26 cellular contexts compared by ENCODE assay signal in the genomic region with DNA sequence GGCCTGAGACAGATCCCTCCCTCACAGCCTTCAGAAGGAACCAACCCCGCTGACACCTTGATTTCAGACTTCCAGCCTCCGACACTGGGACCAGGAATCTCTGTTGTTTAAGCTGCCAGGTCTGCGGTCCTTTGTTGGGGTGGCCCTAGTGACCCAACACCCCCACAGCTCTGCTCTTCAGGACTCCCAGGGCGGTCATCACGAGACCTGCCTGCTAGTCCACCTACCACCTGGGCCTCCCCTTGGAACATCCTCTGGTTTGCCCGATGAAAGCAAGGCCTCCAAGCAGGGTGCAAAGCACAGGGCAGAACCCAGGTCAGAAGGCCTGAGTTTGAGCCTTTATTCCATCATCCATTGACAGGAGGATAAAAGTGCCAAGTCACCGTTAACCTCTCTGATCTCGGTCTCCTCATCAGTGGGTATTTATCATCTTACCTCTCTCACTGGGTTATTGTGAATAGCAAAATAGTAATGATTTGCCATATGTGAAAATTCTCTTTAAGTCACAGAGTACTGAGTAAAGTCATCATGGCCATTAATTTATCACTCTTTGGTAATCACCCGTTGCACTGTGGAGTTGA. TPM values are rescaled to one million over a fixed set of nuclear protein-coding genes. Genes with fewer than 3 reads are reported as not detected.
DNase-seq lines count a peak whose midpoint lies in the region; ATAC-seq, FAIRE-seq and TF ChIP-seq lines count a peak whose summit lies in the region.
"Had no signal": no experiment of that assay in that cellular context is flagged by ENCODE, and none has a peak within 500 bp of the region (broad histone marks: within the 10 kb centered on the region; RNA-seq: fewer than 3 reads in every experiment).

No MANE protein-coding gene starts in this region.

- H3K27ac ChIP-seq in HepG2 (ENCODE audit: extremely low read length, insufficient read depth, low read length): no peak overlapping the region
- no peak overlapping the region for H3K27ac ChIP-seq in right lobe of liver
- H3K27ac ChIP-seq in mesendoderm (ENCODE audit: low read depth, low read length): no peak overlapping the region
- H3K27ac ChIP-seq in spleen: no peak overlapping the region
- H3K27ac ChIP-seq: 22Rv1; BLaER1 treated with 17β-estradiol and CSF1 and Interleukin-3, amounts not matched to agents 10 nM and 100 nM; GM23248 had no signal

- H3K4me1 ChIP-seq in HepG2 (ENCODE audit: insufficient read depth, low read length) (no peaks in the 10 kb centered on the region), right lobe of liver (no peaks in the 10 kb centered on the region), mesendoderm (ENCODE audit: control insufficient read depth, low read depth, low read length) (peaks cover 2% of the 10 kb centered on the region), spleen (no peaks in the 10 kb centered on the region)
- H3K4me1 ChIP-seq: BE2C; BLaER1 treated with 17β-estradiol and CSF1 and Interleukin-3, amounts not matched to agents 10 nM and 100 nM had no signal

- no peak overlapping the region for H2BK120ac ChIP-seq in mesendoderm (ENCODE audit: low read depth, low read length)

- no peak for DNase-seq in HepG2 (ENCODE audit: low spot score)
- DNase-seq in right lobe of liver: no peak
- DNase-seq in mesendoderm: no peak
- DNase-seq in spleen: peak; percentile 28
- no peak for DNase-seq in HCEC 1CT
- DNase-seq in pons (ENCODE audit: low spot score): no peak
- DNase-seq: ACHN; AML-193; BE2C; CD4-positive, alpha-beta T cell; CD8-positive, alpha-beta memory T cell; DMS 273 treated with DMSO at 0.1 percent for 48 hours; DMS79; EL; GDM1; GM23248; H7 had no signal

- intact Hi-C loops in HepG2 (cut with micrococcal nuclease; ENCODE audit: unreplicated experiment): no loop called here
- intact Hi-C loops in right lobe of liver (cut with DNase I): no loop called here
- intact Hi-C loops in spleen (cut with DNase I; ENCODE audit: low total_unique reads): no loop called here

- H3K4me3 ChIP-seq in HepG2 (replicated peaks in 1 of 3; ENCODE audit: insufficient read depth in 1 of 3, low read depth in 2 of 3, low read length in 3 of 3): no peak overlapping the region
- no peak overlapping the region for H3K4me3 ChIP-seq in right lobe of liver
- H3K4me3 ChIP-seq in mesendoderm (ENCODE audit: low read length): no peak overlapping the region
- H3K4me3 ChIP-seq in spleen: no peak overlapping the region
- H3K4me3 ChIP-seq: BLaER1 treated with 17β-estradiol and CSF1 and Interleukin-3, amounts not matched to agents 10 nM and 100 nM; GM12878; GM23248 had no signal

- no peak overlapping the region for H4K8ac ChIP-seq in mesendoderm (ENCODE audit: low read depth, low read length)

- no peaks in the 10 kb centered on the region for H4K20me1 ChIP-seq in HepG2 (ENCODE audit: insufficient read depth, low read length)

- TF ChIP-seq CTCF in HepG2 (CRISPR knock-in tag; IDR thresholded peaks at IDR 0.05) (no peak), right lobe of liver (IDR thresholded peaks at IDR 0.05) (no peak), spleen (IDR thresholded peaks at IDR 0.05 in 8 of 11, conservative IDR thresholded peaks at IDR 0.05 in 3 of 11) (no peak)

- H3K36me3 ChIP-seq in HepG2 (replicated peaks in 1 of 2; ENCODE audit: control insufficient read depth in 1 of 2, insufficient read depth in 2 of 2, low read length in 2 of 2) (no peaks in the 10 kb centered on the region), right lobe of liver (no peaks in the 10 kb centered on the region), mesendoderm (ENCODE audit: control insufficient read depth, insufficient read depth, low read length) (no peaks in the 10 kb centered on the region), spleen (no peaks in the 10 kb centered on the region)
- H3K36me3 ChIP-seq: BE2C; BLaER1 treated with 17β-estradiol and CSF1 and Interleukin-3, amounts not matched to agents 10 nM and 100 nM had no signal

- POLR2A ChIA-PET in HepG2 (lab: Yijun Ruan, JAX): no interaction called here

- H3K9me3 ChIP-seq in HepG2 (ENCODE audit: low read length) (no peaks in the 10 kb centered on the region), right lobe of liver (no peaks in the 10 kb centered on the region), spleen (no peaks in the 10 kb centered on the region)
- H3K9me3 ChIP-seq: BE2C; BLaER1 treated with 17β-estradiol and CSF1 and Interleukin-3, amounts not matched to agents 10 nM and 100 nM had no signal

- no peak for FAIRE-seq in HepG2 (lab: Jason Lieb, UNC)
- FAIRE-seq: A204.1, D721Med, GM12878, GM19239, H1 had no signal

- CTCF ChIA-PET in HepG2 (lab: Yijun Ruan, JAX; ENCODE audit: low intra/inter-chr PET ratio, low total read pairs): no interaction called here

- H3K23ac ChIP-seq in mesendoderm (ENCODE audit: low read length): no peak overlapping the region

- peaks cover 6 to 50% of the 10 kb centered on the region in 2 experiments; a peak in 4 of 5 replicates for H3K27me3 ChIP-seq in HepG2 (ENCODE audit: control insufficient read depth in 1 of 2, insufficient read depth in 2 of 2, low read length in 2 of 2)
- H3K27me3 ChIP-seq in right lobe of liver: no peaks in the 10 kb centered on the region
- H3K27me3 ChIP-seq in mesendoderm (ENCODE audit: insufficient read depth, low read length, poor library complexity): no peaks in the 10 kb centered on the region
- peaks cover 0 to 7% (median 0%) of the 10 kb centered on the region in 7 donors for H3K27me3 ChIP-seq in spleen (replicated peaks in 1 of 7)

- H3K18ac ChIP-seq in mesendoderm (ENCODE audit: low read length): no peak overlapping the region

- no peak overlapping the region for H3K9ac ChIP-seq in HepG2 (ENCODE audit: insufficient read depth, low read depth, low read length)
- no peak overlapping the region for H3K9ac ChIP-seq in mesendoderm (ENCODE audit: low read length)
- H3K9ac ChIP-seq: BLaER1 treated with 17β-estradiol and CSF1 and Interleukin-3, amounts not matched to agents 10 nM and 100 nM; GM23248 had no signal

- H2BK5ac ChIP-seq in mesendoderm (ENCODE audit: low read length): no peak overlapping the region

- BruUV-seq in HepG2 (replicated peaks; lab: Mats Ljungman, UMichigan): no TSS peak

- no peak overlapping the region for H2BK15ac ChIP-seq in mesendoderm (replicated peaks; ENCODE audit: low read depth)

- ATAC-seq in HepG2 (no peak), right lobe of liver (no peak)
- ATAC-seq: GM12878, HCT116 had no signal

- TF ChIP-seq EP300 in HepG2 (IDR thresholded peaks at IDR 0.05; ENCODE audit: low read depth in 2 of 2, low read length in 2 of 2): no peak
- no peak for TF ChIP-seq EP300 in HepG2 (CRISPR knock-in tag; IDR thresholded peaks at IDR 0.05; ENCODE audit: borderline replicate concordance)

- H3K4ac ChIP-seq in mesendoderm (ENCODE audit: low read depth, low read length): no peak overlapping the region

- no peak for TF ChIP-seq RAD21 in HepG2 (CRISPR knock-in tag; IDR thresholded peaks at IDR 0.05)

- H3K4me2 ChIP-seq in HepG2 (ENCODE audit: low read depth, low read length) (no peak overlapping the region), mesendoderm (ENCODE audit: low read length) (no peak overlapping the region)
- H3K4me2 ChIP-seq: BLaER1 treated with 17β-estradiol and CSF1 and Interleukin-3, amounts not matched to agents 10 nM and 100 nM had no signal

- in situ Hi-C loops in HepG2 (cut with HindIII; ENCODE audit: extremely low pct_ligation_motif_present, low pct_unique_long_range_greater_than_20kb): no loop called here

- no peak overlapping the region for H2AFZ ChIP-seq in HepG2 (ENCODE audit: low read length)
- H2AFZ ChIP-seq: GM23248 had no signal

- 54% methylated on average over 3 of the region's 9 CpGs for WGBS in HepG2 (ENCODE audit: low lambda C conversion rate)
- WGBS in right lobe of liver (ENCODE audit: insufficient coverage, low coverage, low lambda C conversion rate, missing lambda C conversion rate): 86% methylated on average over 3 of the region's 9 CpGs
- no CpG with 5 or more reads among the region's 9 CpGs for WGBS in mesendoderm (ENCODE audit: extremely low coverage, insufficient coverage, low lambda C conversion rate)
- whole genome bisulfite sequencing in spleen, 5 donors: 80 to 92% (median 89%) methylated on average over 9 of the region's 9 CpGs

- no peak for TF ChIP-seq POLR2A in HepG2 (IDR thresholded peaks at IDR 0.05; ENCODE audit: insufficient read depth in 1 of 2, low read depth in 2 of 2, low read length in 2 of 2)
- no peak for TF ChIP-seq POLR2A in right lobe of liver (IDR thresholded peaks at IDR 0.05)
- TF ChIP-seq POLR2A in spleen (IDR thresholded peaks at IDR 0.05): no peak

- H3K56ac ChIP-seq in mesendoderm (ENCODE audit: low read length): peak overlapping the region; percentile 7

- H3K79me2 ChIP-seq in HepG2 (ENCODE audit: insufficient read depth, low read length): no peaks in the 10 kb centered on the region
- no peaks in the 10 kb centered on the region for H3K79me2 ChIP-seq in mesendoderm (ENCODE audit: control insufficient read depth, insufficient read depth, low read length)

- H4K5ac ChIP-seq in mesendoderm (ENCODE audit: low read length): no peak overlapping the region

- no peak overlapping the region for H2AK5ac ChIP-seq in mesendoderm (ENCODE audit: low read length)

- no peaks in the 10 kb centered on the region for H3K79me1 ChIP-seq in mesendoderm (ENCODE audit: low read length)

RNA-seq across cellular contexts. Expression of a gene that starts 16.9 kb away (rescaled TPM):
- total RNA-seq in HepG2 (2016; rRNA removed; fragmentation: Illumina TruSeq; extraction: Trizol) (0.53 and 0.62 TPM in 2 replicates), right lobe of liver (1 to 10 TPM; 2.4 to 7.3 (median 2.7) TPM), spleen (10 to 100 TPM; 12.0 to 40.2 (median 18.1) TPM)
- 0.79 and 1.2 TPM in 2 replicates for total RNA-seq in HepG2 (2016; cell fraction: cytosol; rRNA removed; fragmentation: Illumina TruSeq; extraction: Trizol; ENCODE audit: low read depth)
- 0.24 and 0.84 TPM in 2 replicates for total RNA-seq in HepG2 (2016; cell fraction: insoluble cytoplasmic fraction; rRNA removed; fragmentation: Illumina TruSeq; extraction: Trizol)
- total RNA-seq in HepG2 (2016; cell fraction: membrane; rRNA removed; fragmentation: Illumina TruSeq; extraction: Trizol): 0.86 and 1.2 TPM in 2 replicates
- total RNA-seq in HepG2 (2016; cell fraction: nucleus; rRNA removed; fragmentation: Illumina TruSeq; extraction: Trizol): 0.62 and 1.0 TPM in 2 replicates
- polyA plus RNA-seq in HepG2 (2011; rRNA removed) (0.20 and 0.44 TPM in 2 replicates), spleen (10 to 100 TPM in 2 of 3 donors, 1 to 10 TPM in 1; 8.8 to 16.2 (median 15.1) TPM)
- polyA plus RNA-seq in HepG2 (2011; cell fraction: cytosol; rRNA removed): 0.08 and 0.09 TPM in 2 replicates
- polyA plus RNA-seq in HepG2 (2011; cell fraction: nucleus; rRNA removed): 1.7 and 2.4 TPM in 2 replicates
- polyA plus RNA-seq in HepG2 (2012): 3.8 and 4.0 TPM in 2 replicates
- 0.55 and 0.76 TPM in 2 replicates for polyA plus RNA-seq in HepG2 (2016; cell fraction: cytosol; fragmentation: Illumina TruSeq; extraction: Trizol; ENCODE audit: low read depth)
- polyA plus RNA-seq in HepG2 (2016; cell fraction: insoluble cytoplasmic fraction; fragmentation: Illumina TruSeq; extraction: Trizol; ENCODE audit: low read depth): 0.35 and 0.52 TPM in 2 replicates
- 0.62 and 0.80 TPM in 2 replicates for polyA plus RNA-seq in HepG2 (2016; cell fraction: membrane; fragmentation: Illumina TruSeq; extraction: Trizol; ENCODE audit: low read depth)
- 2.7 and 3.3 TPM in 2 replicates for polyA plus RNA-seq in HepG2 (2016; cell fraction: nucleus; fragmentation: Illumina TruSeq; extraction: Trizol; ENCODE audit: insufficient read depth, low read depth)
- 0.38 and 3.6 TPM in 2 replicates for polyA minus RNA-seq in HepG2 (2011; rRNA and poly(A)+ RNA removed; ENCODE audit: low replicate concordance)
- 1.1 TPM in 1 of 2 replicates, not detected in the other for polyA minus RNA-seq in HepG2 (2011; cell fraction: cytosol; rRNA and poly(A)+ RNA removed)
- polyA minus RNA-seq in HepG2 (2011; cell fraction: nucleus; rRNA and poly(A)+ RNA removed): 0.25 and 0.64 TPM in 2 replicates
- 7.4 TPM for polyA plus RNA-seq in mesendoderm (2013, experiment 1 of 2)
- 5.9 TPM for polyA plus RNA-seq in mesendoderm (2013, experiment 2 of 2)

RNA-seq across cellular contexts. Expression of a gene that starts 33.2 kb away (rescaled TPM):
- total RNA-seq in HepG2 (2016; rRNA removed; fragmentation: Illumina TruSeq; extraction: Trizol) (10.2 and 21.5 TPM in 2 replicates), right lobe of liver (10 to 100 TPM; 11.9 to 20.7 (median 17.7) TPM), spleen (10 to 100 TPM; 39.9 to 55.4 (median 47.6) TPM)
- 1.7 and 2.5 TPM in 2 replicates for total RNA-seq in HepG2 (2016; cell fraction: cytosol; rRNA removed; fragmentation: Illumina TruSeq; extraction: Trizol; ENCODE audit: low read depth)
- 9.4 and 21.0 TPM in 2 replicates for total RNA-seq in HepG2 (2016; cell fraction: insoluble cytoplasmic fraction; rRNA removed; fragmentation: Illumina TruSeq; extraction: Trizol)
- 5.8 and 7.3 TPM in 2 replicates for total RNA-seq in HepG2 (2016; cell fraction: membrane; rRNA removed; fragmentation: Illumina TruSeq; extraction: Trizol)
- total RNA-seq in HepG2 (2016; cell fraction: nucleus; rRNA removed; fragmentation: Illumina TruSeq; extraction: Trizol): 26.3 and 31.0 TPM in 2 replicates
- polyA plus RNA-seq in HepG2 (2011; rRNA removed) (15.4 and 22.5 TPM in 2 replicates), spleen (10 to 100 TPM; 16.3 to 30.0 (median 27.8) TPM)
- polyA plus RNA-seq in HepG2 (2011; cell fraction: cytosol; rRNA removed): 13.1 and 17.3 TPM in 2 replicates
- polyA plus RNA-seq in HepG2 (2011; cell fraction: nucleus; rRNA removed): 62.4 and 64.6 TPM in 2 replicates
- polyA plus RNA-seq in HepG2 (2012): 12.1 and 17.0 TPM in 2 replicates
- polyA plus RNA-seq in HepG2 (2016; cell fraction: cytosol; fragmentation: Illumina TruSeq; extraction: Trizol; ENCODE audit: low read depth): 1.1 and 1.3 TPM in 2 replicates
- polyA plus RNA-seq in HepG2 (2016; cell fraction: insoluble cytoplasmic fraction; fragmentation: Illumina TruSeq; extraction: Trizol; ENCODE audit: low read depth): 8.7 and 8.9 TPM in 2 replicates
- polyA plus RNA-seq in HepG2 (2016; cell fraction: membrane; fragmentation: Illumina TruSeq; extraction: Trizol; ENCODE audit: low read depth): 3.0 and 4.1 TPM in 2 replicates
- polyA plus RNA-seq in HepG2 (2016; cell fraction: nucleus; fragmentation: Illumina TruSeq; extraction: Trizol; ENCODE audit: insufficient read depth, low read depth): 33.0 and 37.5 TPM in 2 replicates
- 28.1 and 43.5 TPM in 2 replicates for polyA minus RNA-seq in HepG2 (2011; rRNA and poly(A)+ RNA removed; ENCODE audit: low replicate concordance)
- 15.1 and 16.0 TPM in 2 replicates for polyA minus RNA-seq in HepG2 (2011; cell fraction: cytosol; rRNA and poly(A)+ RNA removed)
- polyA minus RNA-seq in HepG2 (2011; cell fraction: nucleus; rRNA and poly(A)+ RNA removed): 30.7 and 33.6 TPM in 2 replicates
- polyA plus RNA-seq in mesendoderm (2013, experiment 1 of 2): 7.4 TPM
- polyA plus RNA-seq in mesendoderm (2013, experiment 2 of 2): 7.9 TPM

RNA-seq across cellular contexts. Expression of a gene that starts 38.4 kb away (rescaled TPM):
- total RNA-seq in HepG2 (2016; rRNA removed; fragmentation: Illumina TruSeq; extraction: Trizol) (42.5 and 43.0 TPM in 2 replicates), right lobe of liver (10 to 100 TPM in 4 of 6 experiments, 1 to 10 TPM in 2; 7.3 to 22.3 (median 11.4) TPM), spleen (10 to 100 TPM; 22.7 to 30.0 (median 29.8) TPM)
- total RNA-seq in HepG2 (2016; cell fraction: cytosol; rRNA removed; fragmentation: Illumina TruSeq; extraction: Trizol; ENCODE audit: low read depth): 7.5 and 8.4 TPM in 2 replicates
- total RNA-seq in HepG2 (2016; cell fraction: insoluble cytoplasmic fraction; rRNA removed; fragmentation: Illumina TruSeq; extraction: Trizol): 41.2 and 42.3 TPM in 2 replicates
- total RNA-seq in HepG2 (2016; cell fraction: membrane; rRNA removed; fragmentation: Illumina TruSeq; extraction: Trizol): 21.7 and 24.5 TPM in 2 replicates
- 22.4 and 24.6 TPM in 2 replicates for total RNA-seq in HepG2 (2016; cell fraction: nucleus; rRNA removed; fragmentation: Illumina TruSeq; extraction: Trizol)
- polyA plus RNA-seq in HepG2 (2011; rRNA removed) (16.3 and 18.5 TPM in 2 replicates), spleen (10 to 100 TPM in 2 of 3 donors, 1 to 10 TPM in 1; 9.2 to 19.3 (median 12.9) TPM)
- polyA plus RNA-seq in HepG2 (2011; cell fraction: cytosol; rRNA removed): 19.7 and 19.8 TPM in 2 replicates
- polyA plus RNA-seq in HepG2 (2011; cell fraction: nucleus; rRNA removed): 20.0 and 25.1 TPM in 2 replicates
- 12.8 and 19.4 TPM in 2 replicates for polyA plus RNA-seq in HepG2 (2012)
- polyA plus RNA-seq in HepG2 (2016; cell fraction: cytosol; fragmentation: Illumina TruSeq; extraction: Trizol; ENCODE audit: low read depth): 5.7 and 6.2 TPM in 2 replicates
- 26.4 and 36.5 TPM in 2 replicates for polyA plus RNA-seq in HepG2 (2016; cell fraction: insoluble cytoplasmic fraction; fragmentation: Illumina TruSeq; extraction: Trizol; ENCODE audit: low read depth)
- polyA plus RNA-seq in HepG2 (2016; cell fraction: membrane; fragmentation: Illumina TruSeq; extraction: Trizol; ENCODE audit: low read depth): 12.8 and 14.1 TPM in 2 replicates
- polyA plus RNA-seq in HepG2 (2016; cell fraction: nucleus; fragmentation: Illumina TruSeq; extraction: Trizol; ENCODE audit: insufficient read depth, low read depth): 33.8 and 36.4 TPM in 2 replicates
- polyA minus RNA-seq in HepG2 (2011; rRNA and poly(A)+ RNA removed; ENCODE audit: low replicate concordance): 23.8 and 78.9 TPM in 2 replicates
- polyA minus RNA-seq in HepG2 (2011; cell fraction: cytosol; rRNA and poly(A)+ RNA removed): 9.2 and 9.3 TPM in 2 replicates
- polyA minus RNA-seq in HepG2 (2011; cell fraction: nucleus; rRNA and poly(A)+ RNA removed): 13.9 and 19.9 TPM in 2 replicates
- 36.4 TPM for polyA plus RNA-seq in mesendoderm (2013, experiment 1 of 2)
- 36.2 TPM for polyA plus RNA-seq in mesendoderm (2013, experiment 2 of 2)

RNA-seq across cellular contexts. Expression of a gene that starts 55.2 kb away (rescaled TPM):
- total RNA-seq in HepG2 (2016; rRNA removed; fragmentation: Illumina TruSeq; extraction: Trizol) (not detected in 2 replicates), right lobe of liver (not detected), spleen (not detected)
- not detected in 2 replicates for total RNA-seq in HepG2 (2016; cell fraction: cytosol; rRNA removed; fragmentation: Illumina TruSeq; extraction: Trizol; ENCODE audit: low read depth)
- total RNA-seq in HepG2 (2016; cell fraction: insoluble cytoplasmic fraction; rRNA removed; fragmentation: Illumina TruSeq; extraction: Trizol): not detected in 2 replicates
- total RNA-seq in HepG2 (2016; cell fraction: membrane; rRNA removed; fragmentation: Illumina TruSeq; extraction: Trizol): not detected in 2 replicates
- not detected in 2 replicates for total RNA-seq in HepG2 (2016; cell fraction: nucleus; rRNA removed; fragmentation: Illumina TruSeq; extraction: Trizol)
- polyA plus RNA-seq in HepG2 (2011; rRNA removed) (not detected in 2 replicates), spleen (under 1 TPM in 1 of 3 donors, not detected in 2; 0.24 TPM)
- not detected in 2 replicates for polyA plus RNA-seq in HepG2 (2011; cell fraction: cytosol; rRNA removed)
- polyA plus RNA-seq in HepG2 (2011; cell fraction: nucleus; rRNA removed): not detected in 2 replicates
- not detected in 2 replicates for polyA plus RNA-seq in HepG2 (2012)
- polyA plus RNA-seq in HepG2 (2016; cell fraction: cytosol; fragmentation: Illumina TruSeq; extraction: Trizol; ENCODE audit: low read depth): not detected in 2 replicates
- polyA plus RNA-seq in HepG2 (2016; cell fraction: insoluble cytoplasmic fraction; fragmentation: Illumina TruSeq; extraction: Trizol; ENCODE audit: low read depth): not detected in 2 replicates
- polyA plus RNA-seq in HepG2 (2016; cell fraction: membrane; fragmentation: Illumina TruSeq; extraction: Trizol; ENCODE audit: low read depth): not detected in 2 replicates
- not detected in 2 replicates for polyA plus RNA-seq in HepG2 (2016; cell fraction: nucleus; fragmentation: Illumina TruSeq; extraction: Trizol; ENCODE audit: insufficient read depth, low read depth)
- not detected in 2 replicates for polyA minus RNA-seq in HepG2 (2011; rRNA and poly(A)+ RNA removed; ENCODE audit: low replicate concordance)
- not detected in 2 replicates for polyA minus RNA-seq in HepG2 (2011; cell fraction: cytosol; rRNA and poly(A)+ RNA removed)
- polyA minus RNA-seq in HepG2 (2011; cell fraction: nucleus; rRNA and poly(A)+ RNA removed): 1.4 and 1.7 TPM in 2 replicates
- polyA plus RNA-seq in mesendoderm (2013, experiment 1 of 2): not detected
- polyA plus RNA-seq in mesendoderm (2013, experiment 2 of 2): not detected
- total RNA-seq: CD4-positive, alpha-beta T cell; GM23248; H1; H7 had no signal
- polyA plus RNA-seq: CD14-positive monocyte; CD8-positive, alpha-beta memory T cell; GM12878; GM23248; H1 had no signal
